Comparison of ENCODE assay signal across 1 cellular context in the genomic region with DNA sequence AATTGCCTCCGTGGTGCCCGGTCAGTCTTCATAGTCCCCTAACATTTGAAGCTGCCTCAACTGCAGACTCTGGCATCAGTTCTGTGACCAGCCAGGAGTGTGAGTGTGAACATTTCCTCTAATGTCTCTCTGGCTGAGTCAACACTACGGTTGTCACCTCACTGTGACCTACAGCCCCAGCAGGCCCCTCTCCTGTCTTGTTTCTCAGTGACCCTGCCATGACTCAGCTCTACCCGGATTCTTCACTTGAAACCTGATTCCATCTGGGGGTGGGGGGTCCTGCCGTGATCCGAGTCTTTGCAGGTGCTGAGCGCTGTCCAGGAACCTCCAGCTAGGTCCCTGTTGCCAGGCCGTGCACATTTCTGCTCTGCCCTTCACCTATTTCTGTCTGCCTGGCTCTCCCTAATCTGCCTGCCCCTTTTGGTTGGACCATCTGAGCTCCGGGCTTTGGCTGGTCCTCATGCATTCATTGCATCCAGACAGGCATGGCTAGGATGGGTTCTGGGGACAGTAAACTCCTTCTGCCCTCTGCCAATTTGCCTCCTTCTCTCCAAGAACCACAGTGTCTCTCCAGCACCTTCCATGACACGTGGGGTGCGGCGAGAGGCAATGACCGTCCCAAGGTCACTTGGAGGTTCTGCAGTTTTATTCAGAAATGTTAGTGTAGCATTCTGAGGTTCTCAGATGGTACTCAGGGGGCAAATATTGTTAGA.
TF ChIP-seq lines count a peak whose summit lies in the region.

No MANE protein-coding gene starts in this region.

TF ChIP-seq in HepG2, 621 proteins besides CTCF, POLR2A, EP300 and RAD21 (continued from another document and continues in another):
- TF ChIP-seq, protein P1, sequence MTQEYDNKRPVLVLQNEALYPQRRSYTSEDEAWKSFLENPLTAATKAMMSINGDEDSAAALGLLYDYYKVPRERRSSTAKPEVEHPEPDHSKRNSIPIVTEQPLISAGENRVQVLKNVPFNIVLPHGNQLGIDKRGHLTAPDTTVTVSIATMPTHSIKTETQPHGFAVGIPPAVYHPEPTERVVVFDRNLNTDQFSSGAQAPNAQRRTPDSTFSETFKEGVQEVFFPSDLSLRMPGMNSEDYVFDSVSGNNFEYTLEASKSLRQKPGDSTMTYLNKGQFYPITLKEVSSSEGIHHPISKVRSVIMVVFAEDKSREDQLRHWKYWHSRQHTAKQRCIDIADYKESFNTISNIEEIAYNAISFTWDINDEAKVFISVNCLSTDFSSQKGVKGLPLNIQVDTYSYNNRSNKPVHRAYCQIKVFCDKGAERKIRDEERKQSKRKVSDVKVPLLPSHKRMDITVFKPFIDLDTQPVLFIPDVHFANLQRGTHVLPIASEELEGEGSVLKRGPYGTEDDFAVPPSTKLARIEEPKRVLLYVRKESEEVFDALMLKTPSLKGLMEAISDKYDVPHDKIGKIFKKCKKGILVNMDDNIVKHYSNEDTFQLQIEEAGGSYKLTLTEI (CRISPR knock-in tag; conservative IDR thresholded peaks at IDR 0.05): no peak
- TF ChIP-seq SATB2 (CRISPR knock-in tag; IDR thresholded peaks at IDR 0.05): peak; percentile 56; the same call in 1 of the 2 replicates
- TF ChIP-seq, protein P2, sequence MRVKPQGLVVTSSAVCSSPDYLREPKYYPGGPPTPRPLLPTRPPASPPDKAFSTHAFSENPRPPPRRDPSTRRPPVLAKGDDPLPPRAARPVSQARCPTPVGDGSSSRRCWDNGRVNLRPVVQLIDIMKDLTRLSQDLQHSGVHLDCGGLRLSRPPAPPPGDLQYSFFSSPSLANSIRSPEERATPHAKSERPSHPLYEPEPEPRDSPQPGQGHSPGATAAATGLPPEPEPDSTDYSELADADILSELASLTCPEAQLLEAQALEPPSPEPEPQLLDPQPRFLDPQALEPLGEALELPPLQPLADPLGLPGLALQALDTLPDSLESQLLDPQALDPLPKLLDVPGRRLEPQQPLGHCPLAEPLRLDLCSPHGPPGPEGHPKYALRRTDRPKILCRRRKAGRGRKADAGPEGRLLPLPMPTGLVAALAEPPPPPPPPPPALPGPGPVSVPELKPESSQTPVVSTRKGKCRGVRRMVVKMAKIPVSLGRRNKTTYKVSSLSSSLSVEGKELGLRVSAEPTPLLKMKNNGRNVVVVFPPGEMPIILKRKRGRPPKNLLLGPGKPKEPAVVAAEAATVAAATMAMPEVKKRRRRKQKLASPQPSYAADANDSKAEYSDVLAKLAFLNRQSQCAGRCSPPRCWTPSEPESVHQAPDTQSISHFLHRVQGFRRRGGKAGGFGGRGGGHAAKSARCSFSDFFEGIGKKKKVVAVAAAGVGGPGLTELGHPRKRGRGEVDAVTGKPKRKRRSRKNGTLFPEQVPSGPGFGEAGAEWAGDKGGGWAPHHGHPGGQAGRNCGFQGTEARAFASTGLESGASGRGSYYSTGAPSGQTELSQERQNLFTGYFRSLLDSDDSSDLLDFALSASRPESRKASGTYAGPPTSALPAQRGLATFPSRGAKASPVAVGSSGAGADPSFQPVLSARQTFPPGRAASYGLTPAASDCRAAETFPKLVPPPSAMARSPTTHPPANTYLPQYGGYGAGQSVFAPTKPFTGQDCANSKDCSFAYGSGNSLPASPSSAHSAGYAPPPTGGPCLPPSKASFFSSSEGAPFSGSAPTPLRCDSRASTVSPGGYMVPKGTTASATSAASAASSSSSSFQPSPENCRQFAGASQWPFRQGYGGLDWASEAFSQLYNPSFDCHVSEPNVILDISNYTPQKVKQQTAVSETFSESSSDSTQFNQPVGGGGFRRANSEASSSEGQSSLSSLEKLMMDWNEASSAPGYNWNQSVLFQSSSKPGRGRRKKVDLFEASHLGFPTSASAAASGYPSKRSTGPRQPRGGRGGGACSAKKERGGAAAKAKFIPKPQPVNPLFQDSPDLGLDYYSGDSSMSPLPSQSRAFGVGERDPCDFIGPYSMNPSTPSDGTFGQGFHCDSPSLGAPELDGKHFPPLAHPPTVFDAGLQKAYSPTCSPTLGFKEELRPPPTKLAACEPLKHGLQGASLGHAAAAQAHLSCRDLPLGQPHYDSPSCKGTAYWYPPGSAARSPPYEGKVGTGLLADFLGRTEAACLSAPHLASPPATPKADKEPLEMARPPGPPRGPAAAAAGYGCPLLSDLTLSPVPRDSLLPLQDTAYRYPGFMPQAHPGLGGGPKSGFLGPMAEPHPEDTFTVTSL (CRISPR knock-in tag; IDR thresholded peaks at IDR 0.05; ENCODE audit: borderline replicate concordance): no peak; the same call in none of the 2 replicates
- no peak for TF ChIP-seq SOX6 (IDR thresholded peaks at IDR 0.05)
- TF ChIP-seq SOX6 (CRISPR knock-in tag; IDR thresholded peaks at IDR 0.05): peak; percentile 80
- TF ChIP-seq, protein P3, sequence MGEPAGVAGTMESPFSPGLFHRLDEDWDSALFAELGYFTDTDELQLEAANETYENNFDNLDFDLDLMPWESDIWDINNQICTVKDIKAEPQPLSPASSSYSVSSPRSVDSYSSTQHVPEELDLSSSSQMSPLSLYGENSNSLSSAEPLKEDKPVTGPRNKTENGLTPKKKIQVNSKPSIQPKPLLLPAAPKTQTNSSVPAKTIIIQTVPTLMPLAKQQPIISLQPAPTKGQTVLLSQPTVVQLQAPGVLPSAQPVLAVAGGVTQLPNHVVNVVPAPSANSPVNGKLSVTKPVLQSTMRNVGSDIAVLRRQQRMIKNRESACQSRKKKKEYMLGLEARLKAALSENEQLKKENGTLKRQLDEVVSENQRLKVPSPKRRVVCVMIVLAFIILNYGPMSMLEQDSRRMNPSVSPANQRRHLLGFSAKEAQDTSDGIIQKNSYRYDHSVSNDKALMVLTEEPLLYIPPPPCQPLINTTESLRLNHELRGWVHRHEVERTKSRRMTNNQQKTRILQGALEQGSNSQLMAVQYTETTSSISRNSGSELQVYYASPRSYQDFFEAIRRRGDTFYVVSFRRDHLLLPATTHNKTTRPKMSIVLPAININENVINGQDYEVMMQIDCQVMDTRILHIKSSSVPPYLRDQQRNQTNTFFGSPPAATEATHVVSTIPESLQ (CRISPR knock-in tag; conservative IDR thresholded peaks at IDR 0.05): no peak
- no peak for TF ChIP-seq ZNF775 (CRISPR knock-in tag; IDR thresholded peaks at IDR 0.05; ENCODE audit: borderline replicate concordance)
- no peak; the same call in 1 of the 2 replicates for TF ChIP-seq NRL (CRISPR knock-in tag; IDR thresholded peaks at IDR 0.05; ENCODE audit: borderline replicate concordance)
- no peak for TF ChIP-seq CENPX (CRISPR knock-in tag; IDR thresholded peaks at IDR 0.05)
- no peak for TF ChIP-seq RELA (CRISPR knock-in tag; IDR thresholded peaks at IDR 0.05)
- TF ChIP-seq, protein P4, sequence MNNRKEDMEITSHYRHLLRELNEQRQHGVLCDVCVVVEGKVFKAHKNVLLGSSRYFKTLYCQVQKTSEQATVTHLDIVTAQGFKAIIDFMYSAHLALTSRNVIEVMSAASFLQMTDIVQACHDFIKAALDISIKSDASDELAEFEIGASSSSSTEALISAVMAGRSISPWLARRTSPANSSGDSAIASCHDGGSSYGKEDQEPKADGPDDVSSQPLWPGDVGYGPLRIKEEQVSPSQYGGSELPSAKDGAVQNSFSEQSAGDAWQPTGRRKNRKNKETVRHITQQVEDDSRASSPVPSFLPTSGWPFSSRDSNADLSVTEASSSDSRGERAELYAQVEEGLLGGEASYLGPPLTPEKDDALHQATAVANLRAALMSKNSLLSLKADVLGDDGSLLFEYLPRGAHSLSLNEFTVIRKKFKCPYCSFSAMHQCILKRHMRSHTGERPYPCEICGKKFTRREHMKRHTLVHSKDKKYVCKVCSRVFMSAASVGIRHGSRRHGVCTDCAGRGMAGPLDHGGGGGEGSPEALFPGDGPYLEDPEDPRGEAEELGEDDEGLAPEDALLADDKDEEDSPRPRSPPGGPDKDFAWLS (CRISPR knock-in tag; IDR thresholded peaks at IDR 0.05; ENCODE audit: borderline replicate concordance): no peak
- TF ChIP-seq NFYB (CRISPR knock-in tag; IDR thresholded peaks at IDR 0.05): no peak
- TF ChIP-seq PLRG1 (conservative IDR thresholded peaks at IDR 0.05): no peak
- peak; percentile 9; the same call in 1 of the 2 replicates for TF ChIP-seq DR1 (CRISPR knock-in tag; IDR thresholded peaks at IDR 0.05)
- no peak for TF ChIP-seq EZH2 (conservative IDR thresholded peaks at IDR 0.05; ENCODE audit: low read depth, low read length)
- TF ChIP-seq, protein P5, sequence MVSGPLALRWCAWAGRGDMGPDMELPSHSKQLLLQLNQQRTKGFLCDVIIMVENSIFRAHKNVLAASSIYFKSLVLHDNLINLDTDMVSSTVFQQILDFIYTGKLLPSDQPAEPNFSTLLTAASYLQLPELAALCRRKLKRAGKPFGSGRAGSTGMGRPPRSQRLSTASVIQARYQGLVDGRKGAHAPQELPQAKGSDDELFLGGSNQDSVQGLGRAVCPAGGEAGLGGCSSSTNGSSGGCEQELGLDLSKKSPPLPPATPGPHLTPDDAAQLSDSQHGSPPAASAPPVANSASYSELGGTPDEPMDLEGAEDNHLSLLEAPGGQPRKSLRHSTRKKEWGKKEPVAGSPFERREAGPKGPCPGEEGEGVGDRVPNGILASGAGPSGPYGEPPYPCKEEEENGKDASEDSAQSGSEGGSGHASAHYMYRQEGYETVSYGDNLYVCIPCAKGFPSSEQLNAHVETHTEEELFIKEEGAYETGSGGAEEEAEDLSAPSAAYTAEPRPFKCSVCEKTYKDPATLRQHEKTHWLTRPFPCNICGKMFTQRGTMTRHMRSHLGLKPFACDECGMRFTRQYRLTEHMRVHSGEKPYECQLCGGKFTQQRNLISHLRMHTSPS (CRISPR knock-in tag; IDR thresholded peaks at IDR 0.05; ENCODE audit: low read depth): 0 out of 2 replicates have a peak, but pooled peaks have one; percentile 13
- peak; percentile 12; the same call in 1 of the 2 replicates for TF ChIP-seq POGZ (CRISPR knock-in tag; IDR thresholded peaks at IDR 0.05)
- TF ChIP-seq ZNF160 (CRISPR knock-in tag; IDR thresholded peaks at IDR 0.05): no peak
- TF ChIP-seq ZKSCAN5 (CRISPR knock-in tag; IDR thresholded peaks at IDR 0.05): no peak
- TF ChIP-seq ZNF841 (CRISPR knock-in tag; IDR thresholded peaks at IDR 0.05; ENCODE audit: borderline replicate concordance): no peak
- no peak for TF ChIP-seq EEA1 (CRISPR knock-in tag; IDR thresholded peaks at IDR 0.05; ENCODE audit: borderline replicate concordance)
- TF ChIP-seq CCAR2 (optimal IDR thresholded peaks at IDR 0.05; ENCODE audit: low read depth, low read length): no peak
- TF ChIP-seq, protein P6, sequence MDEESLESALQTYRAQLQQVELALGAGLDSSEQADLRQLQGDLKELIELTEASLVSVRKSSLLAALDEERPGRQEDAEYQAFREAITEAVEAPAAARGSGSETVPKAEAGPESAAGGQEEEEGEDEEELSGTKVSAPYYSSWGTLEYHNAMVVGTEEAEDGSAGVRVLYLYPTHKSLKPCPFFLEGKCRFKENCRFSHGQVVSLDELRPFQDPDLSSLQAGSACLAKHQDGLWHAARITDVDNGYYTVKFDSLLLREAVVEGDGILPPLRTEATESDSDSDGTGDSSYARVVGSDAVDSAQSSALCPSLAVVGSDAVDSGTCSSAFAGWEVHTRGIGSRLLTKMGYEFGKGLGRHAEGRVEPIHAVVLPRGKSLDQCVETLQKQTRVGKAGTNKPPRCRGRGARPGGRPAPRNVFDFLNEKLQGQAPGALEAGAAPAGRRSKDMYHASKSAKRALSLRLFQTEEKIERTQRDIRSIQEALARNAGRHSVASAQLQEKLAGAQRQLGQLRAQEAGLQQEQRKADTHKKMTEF (CRISPR knock-in tag; IDR thresholded peaks at IDR 0.05): no peak
- TF ChIP-seq, protein P7, sequence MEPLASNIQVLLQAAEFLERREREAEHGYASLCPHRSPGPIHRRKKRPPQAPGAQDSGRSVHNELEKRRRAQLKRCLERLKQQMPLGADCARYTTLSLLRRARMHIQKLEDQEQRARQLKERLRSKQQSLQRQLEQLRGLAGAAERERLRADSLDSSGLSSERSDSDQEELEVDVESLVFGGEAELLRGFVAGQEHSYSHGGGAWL (CRISPR knock-in tag; IDR thresholded peaks at IDR 0.05): no peak
- 0 out of 2 replicates have a peak, but pooled peaks have one; percentile 13 for TF ChIP-seq ZSCAN9 (CRISPR knock-in tag; IDR thresholded peaks at IDR 0.05; ENCODE audit: borderline replicate concordance)
- no peak for TF ChIP-seq SAFB2 (CRISPR knock-in tag; IDR thresholded peaks at IDR 0.05; ENCODE audit: borderline replicate concordance, low read depth)
- no peak for TF ChIP-seq ZNF75D (CRISPR knock-in tag; IDR thresholded peaks at IDR 0.05; ENCODE audit: borderline replicate concordance)
- TF ChIP-seq, protein P8, sequence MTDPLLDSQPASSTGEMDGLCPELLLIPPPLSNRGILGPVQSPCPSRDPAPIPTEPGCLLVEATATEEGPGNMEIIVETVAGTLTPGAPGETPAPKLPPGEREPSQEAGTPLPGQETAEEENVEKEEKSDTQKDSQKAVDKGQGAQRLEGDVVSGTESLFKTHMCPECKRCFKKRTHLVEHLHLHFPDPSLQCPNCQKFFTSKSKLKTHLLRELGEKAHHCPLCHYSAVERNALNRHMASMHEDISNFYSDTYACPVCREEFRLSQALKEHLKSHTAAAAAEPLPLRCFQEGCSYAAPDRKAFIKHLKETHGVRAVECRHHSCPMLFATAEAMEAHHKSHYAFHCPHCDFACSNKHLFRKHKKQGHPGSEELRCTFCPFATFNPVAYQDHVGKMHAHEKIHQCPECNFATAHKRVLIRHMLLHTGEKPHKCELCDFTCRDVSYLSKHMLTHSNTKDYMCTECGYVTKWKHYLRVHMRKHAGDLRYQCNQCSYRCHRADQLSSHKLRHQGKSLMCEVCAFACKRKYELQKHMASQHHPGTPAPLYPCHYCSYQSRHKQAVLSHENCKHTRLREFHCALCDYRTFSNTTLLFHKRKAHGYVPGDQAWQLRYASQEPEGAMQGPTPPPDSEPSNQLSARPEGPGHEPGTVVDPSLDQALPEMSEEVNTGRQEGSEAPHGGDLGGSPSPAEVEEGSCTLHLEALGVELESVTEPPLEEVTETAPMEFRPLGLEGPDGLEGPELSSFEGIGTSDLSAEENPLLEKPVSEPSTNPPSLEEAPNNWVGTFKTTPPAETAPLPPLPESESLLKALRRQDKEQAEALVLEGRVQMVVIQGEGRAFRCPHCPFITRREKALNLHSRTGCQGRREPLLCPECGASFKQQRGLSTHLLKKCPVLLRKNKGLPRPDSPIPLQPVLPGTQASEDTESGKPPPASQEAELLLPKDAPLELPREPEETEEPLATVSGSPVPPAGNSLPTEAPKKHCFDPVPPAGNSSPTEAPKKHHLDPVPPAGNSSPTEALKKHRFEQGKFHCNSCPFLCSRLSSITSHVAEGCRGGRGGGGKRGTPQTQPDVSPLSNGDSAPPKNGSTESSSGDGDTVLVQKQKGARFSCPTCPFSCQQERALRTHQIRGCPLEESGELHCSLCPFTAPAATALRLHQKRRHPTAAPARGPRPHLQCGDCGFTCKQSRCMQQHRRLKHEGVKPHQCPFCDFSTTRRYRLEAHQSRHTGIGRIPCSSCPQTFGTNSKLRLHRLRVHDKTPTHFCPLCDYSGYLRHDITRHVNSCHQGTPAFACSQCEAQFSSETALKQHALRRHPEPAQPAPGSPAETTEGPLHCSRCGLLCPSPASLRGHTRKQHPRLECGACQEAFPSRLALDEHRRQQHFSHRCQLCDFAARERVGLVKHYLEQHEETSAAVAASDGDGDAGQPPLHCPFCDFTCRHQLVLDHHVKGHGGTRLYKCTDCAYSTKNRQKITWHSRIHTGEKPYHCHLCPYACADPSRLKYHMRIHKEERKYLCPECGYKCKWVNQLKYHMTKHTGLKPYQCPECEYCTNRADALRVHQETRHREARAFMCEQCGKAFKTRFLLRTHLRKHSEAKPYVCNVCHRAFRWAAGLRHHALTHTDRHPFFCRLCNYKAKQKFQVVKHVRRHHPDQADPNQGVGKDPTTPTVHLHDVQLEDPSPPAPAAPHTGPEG (CRISPR knock-in tag; IDR thresholded peaks at IDR 0.05): 0 out of 2 replicates have a peak, but pooled peaks have one; percentile 47
- TF ChIP-seq TBX2 (CRISPR knock-in tag; IDR thresholded peaks at IDR 0.05; ENCODE audit: borderline replicate concordance): peak; percentile 91
- no peak for TF ChIP-seq ZNF546 (CRISPR knock-in tag; conservative IDR thresholded peaks at IDR 0.05)
- no peak for TF ChIP-seq ADNP (CRISPR knock-in tag; IDR thresholded peaks at IDR 0.05)
- TF ChIP-seq KLF9 (CRISPR knock-in tag; IDR thresholded peaks at IDR 0.05; ENCODE audit: low read depth): no peak
